In genomic region chr17:44977065-44977464, GRCh38 we compare ENCODE assay signal across 26 cellular contexts. TPM values are rescaled to one million over a fixed set of nuclear protein-coding genes. Genes with fewer than 3 reads are reported as not detected.
DNase-seq lines count a peak whose midpoint lies in the region; ATAC-seq and TF ChIP-seq lines count a peak whose summit lies in the region.
"Had no signal": no experiment of that assay in that cellular context is flagged by ENCODE, and none has a peak within 500 bp of the region (broad histone marks: within the 10 kb centered on the region; RNA-seq: fewer than 3 reads in every experiment).

No MANE protein-coding gene starts in this region.

- H3K27me3 ChIP-seq in SK-N-SH (ENCODE audit: insufficient read depth) (no peaks in the 10 kb centered on the region), rectal smooth muscle tissue (ENCODE audit: control insufficient read depth, insufficient read depth, low read length) (peaks cover 5% of the 10 kb centered on the region), tibial nerve (peaks cover 0 to 29% of the 10 kb centered on the region in 2 donors)
- H3K27me3 ChIP-seq: BE2C, breast epithelium, SJSA1 had no signal

- no peak overlapping the region for H2AFZ ChIP-seq in SK-N-SH (ENCODE audit: low read depth)

- CTCF ChIA-PET in SK-N-SH (lab: Yijun Ruan, JAX) = interaction anchor here (0.9 to 3.3 kb wide), 7 partner anchors 8 to 199 kb away, joined by 3 to 20 read pairs (median 4); partner anchors contain the start of genes C1QL1 and PLCD3

- peaks cover 0 to 3% (median 0%) of the 10 kb centered on the region in 5 experiments for H3K9me3 Mint-ChIP-seq in brain
- H3K9me3 Mint-ChIP-seq: natural killer cell; stimulated activated naive CD8-positive, alpha-beta T cell treated with anti-CD3 and anti-CD28 coated beads, Interleukin-15, Interleukin-2, amounts not matched to agents 100 ng/mL and 50 ng/mL, for 24 hours; type B pancreatic cell had no signal

- H3K36me3 ChIP-seq in SK-N-SH (replicated peaks in 1 of 2; ENCODE audit: control insufficient read depth in 1 of 2, insufficient read depth in 2 of 2, low read length in 1 of 2) (no peaks in the 10 kb centered on the region), rectal smooth muscle tissue (ENCODE audit: control insufficient read depth, insufficient read depth, low read length) (no peaks in the 10 kb centered on the region), tibial nerve (no peaks in the 10 kb centered on the region)
- H3K36me3 ChIP-seq: BE2C, breast epithelium, SJSA1 had no signal

- H3K27ac Mint-ChIP-seq in brain = peak overlapping the region in 3 of 5 experiments; percentile 54 to 92 (median 62)
- H3K27ac Mint-ChIP-seq: natural killer cell; stimulated activated naive CD8-positive, alpha-beta T cell treated with anti-CD3 and anti-CD28 coated beads, Interleukin-15, Interleukin-2, amounts not matched to agents 100 ng/mL and 50 ng/mL, for 24 hours; T-helper 17 cell; type B pancreatic cell had no signal

- H3K27me3 Mint-ChIP-seq in brain = peaks cover 31% of the 10 kb centered on the region

- no peak for ATAC-seq in SK-N-SH treated with all-trans-retinoic acid at 6 μM for 48 hours
- no peak for ATAC-seq in left colon
- ATAC-seq: natural killer cell, T-helper 17 cell had no signal

- no peak overlapping the region for H3K4me3 ChIP-seq in SK-N-SH (ENCODE audit: low read depth in 2 of 2, low read length in 1 of 2)
- no peak overlapping the region for H3K4me3 ChIP-seq in Jurkat, Clone E6-1 (ENCODE audit: low read length)
- no peak overlapping the region for H3K4me3 ChIP-seq in rectal smooth muscle tissue (ENCODE audit: low read length)
- no peak overlapping the region for H3K4me3 ChIP-seq in tibial nerve
- H3K4me3 ChIP-seq: breast epithelium, SJSA1 had no signal

- no peaks in the 10 kb centered on the region for H4K20me1 ChIP-seq in SK-N-SH (ENCODE audit: insufficient read depth)

- H3K4me1 ChIP-seq in SK-N-SH (ENCODE audit: control insufficient read depth in 1 of 2, insufficient read depth in 2 of 2, low read depth in 1 of 2, low read length in 1 of 2) = peaks cover 0 to 18% of the 10 kb centered on the region in 2 experiments; a peak in 1 of 4 replicates
- peaks cover 45% of the 10 kb centered on the region for H3K4me1 ChIP-seq in rectal smooth muscle tissue (ENCODE audit: control insufficient read depth, insufficient read depth, low read length)
- H3K4me1 ChIP-seq in tibial nerve = no peaks in the 10 kb centered on the region
- H3K4me1 ChIP-seq: breast epithelium had no signal

- peaks cover 6% of the 10 kb centered on the region for H3F3A ChIP-seq in SK-N-SH (replicated peaks; ENCODE audit: insufficient read depth)

- H3K9me3 ChIP-seq in SK-N-SH (no peaks in the 10 kb centered on the region), tibial nerve (no peaks in the 10 kb centered on the region)
- H3K9me3 ChIP-seq: BE2C, breast epithelium, SJSA1 had no signal

- no peaks in the 10 kb centered on the region for H3K9me2 ChIP-seq in SK-N-SH

- H3K27ac ChIP-seq in SK-N-SH (ENCODE audit: low read depth in 2 of 2, low read length in 1 of 2) = no peak overlapping the region
- peak overlapping the region; percentile 77 for H3K27ac ChIP-seq in rectal smooth muscle tissue (ENCODE audit: low read depth, low read length)
- no peak overlapping the region for H3K27ac ChIP-seq in tibial nerve
- H3K27ac ChIP-seq: breast epithelium, SJSA1 had no signal

- no peak overlapping the region for H3K9ac ChIP-seq in SK-N-SH
- no peak overlapping the region for H3K9ac ChIP-seq in rectal smooth muscle tissue (ENCODE audit: low read length)

- H3K4me2 ChIP-seq in SK-N-SH = no peak overlapping the region

- H3K4me3 Mint-ChIP-seq in brain = peak overlapping the region in 1 of 5 experiments; percentile 9
- H3K4me3 Mint-ChIP-seq: natural killer cell; stimulated activated naive CD8-positive, alpha-beta T cell treated with anti-CD3 and anti-CD28 coated beads, Interleukin-15, Interleukin-2, amounts not matched to agents 100 ng/mL and 50 ng/mL, for 24 hours; T-helper 17 cell; type B pancreatic cell had no signal

- POLR2A ChIA-PET in SK-N-SH (lab: Yijun Ruan, JAX) = no interaction called here

- no peak for TF ChIP-seq RAD21 in SK-N-SH (IDR thresholded peaks at IDR 0.05; ENCODE audit: low read length)

- TF ChIP-seq EP300 in SK-N-SH (IDR thresholded peaks at IDR 0.05; ENCODE audit: borderline replicate concordance in 1 of 2, low read depth in 1 of 2, low read length in 1 of 2) (no peak), tibial nerve (IDR thresholded peaks at IDR 0.05) (no peak)

- no peaks in the 10 kb centered on the region for H3K79me2 ChIP-seq in SK-N-SH (ENCODE audit: insufficient read depth)

- intact Hi-C loops in left colon (cut with DNase I, micrococcal nuclease) = no loop called here

- TF ChIP-seq POLR2A in tibial nerve (IDR thresholded peaks at IDR 0.05) = no peak

- 71% methylated on average over 2 of the region's 3 CpGs for WGBS in SK-N-SH (ENCODE audit: low lambda C conversion rate)
- WGBS in tibial nerve, 2 donors = 65 to 77% methylated on average over 3 of the region's 3 CpGs

- peaks cover 65% of the 10 kb centered on the region for H3K4me1 Mint-ChIP-seq in brain
- H3K4me1 Mint-ChIP-seq: T-helper 17 cell had no signal

- no peaks in the 10 kb centered on the region for H3K36me3 Mint-ChIP-seq in brain
- H3K36me3 Mint-ChIP-seq: natural killer cell, type B pancreatic cell had no signal

- DNase-seq in SK-N-SH (no peak), NCI-H748 treated with DMSO at 0.1 percent for 48 hours (lab: John Stamatoyannopoulos, UW) (no peak), left colon (no peak), tibial nerve (ENCODE audit: low spot score in 2 of 2) (no peak)
- peak; percentile 36 for DNase-seq in Jurkat, Clone E6-1 (ENCODE audit: low read depth, low spot score)
- DNase-seq: activated CD4-positive, alpha-beta T cell treated with anti-CD3 and anti-CD28 coated beads for 48 hours; activated CD8-positive, alpha-beta memory T cell treated with anti-CD3 and anti-CD28 coated beads, Interleukin-2, amount 50 U/mL, for 4 hours; BE2C; COR-L47; dermis blood vessel endothelial cell; EL; HCEC 1CT; kidney; natural killer cell; NCI-H510A treated with DMSO at 0.1 percent for 48 hours; small intestine; stimulated activated CD4-positive, alpha-beta T cell treated with anti-CD3 and anti-CD28 coated beads, Interleukin-2, amount 100 ng/mL, for 48 hours; T-helper 17 cell had no signal

- TF ChIP-seq CTCF in SK-N-SH (IDR thresholded peaks at IDR 0.05) = no peak
- no peak for TF ChIP-seq CTCF in brain (conservative IDR thresholded peaks at IDR 0.05)
- TF ChIP-seq CTCF in tibial nerve (IDR thresholded peaks at IDR 0.05) = no peak

TF ChIP-seq in SK-N-SH, 30 proteins besides CTCF, POLR2A, EP300 and RAD21:
- TF ChIP-seq FOXJ3 (CRISPR knock-in tag; IDR thresholded peaks at IDR 0.05) = no peak
- TF ChIP-seq TAF1 (IDR thresholded peaks at IDR 0.05; ENCODE audit: borderline replicate concordance, low read depth, low read length) = no peak
- TF ChIP-seq GATA2 (CRISPR knock-in tag; IDR thresholded peaks at IDR 0.05) = no peak
- TF ChIP-seq RCOR1 (IDR thresholded peaks at IDR 0.05; ENCODE audit: low read length) = no peak
- TF ChIP-seq ZBTB33 (IDR thresholded peaks at IDR 0.05; ENCODE audit: borderline replicate concordance, low read depth) = no peak
- no peak for TF ChIP-seq SMC3 (IDR thresholded peaks at IDR 0.05; ENCODE audit: low read depth, low read length)
- TF ChIP-seq ELF1 (IDR thresholded peaks at IDR 0.05) = no peak
- no peak for TF ChIP-seq MEF2A (IDR thresholded peaks at IDR 0.05; ENCODE audit: borderline replicate concordance, low read depth)
- TF ChIP-seq MAX (IDR thresholded peaks at IDR 0.05; ENCODE audit: low read depth) = no peak
- no peak for TF ChIP-seq MXI1 (IDR thresholded peaks at IDR 0.05; ENCODE audit: low read depth, low read length)

RNA-seq across cellular contexts. Expression of gene C1QL1, which starts 9.0 kb away (rescaled TPM):
- 5.4 and 11.9 TPM in 2 replicates for polyA plus RNA-seq in SK-N-SH (2012; rRNA removed)
- 4.7 and 10.1 TPM in 2 replicates for polyA plus RNA-seq in SK-N-SH (2012; cell fraction: cytosol; rRNA removed)
- 3.3 and 3.6 TPM in 2 replicates for polyA plus RNA-seq in SK-N-SH (2012; cell fraction: nucleus; rRNA removed)
- 11.5 TPM for polyA plus RNA-seq in Jurkat, Clone E6-1 (2012; ENCODE audit: insufficient read depth, insufficient read length)
- 47.6 TPM for polyA plus RNA-seq in brain (ENCODE audit: insufficient read depth, low read depth, low replicate concordance)
- total RNA-seq in left colon = 1 to 10 TPM in 1 of 2 donors, under 1 TPM in 1; 0.58 to 3.1 TPM
- 10 to 100 TPM in 3 of 4 donors, 1 to 10 TPM in 1; 9.8 to 25.5 (median 21.2) TPM for total RNA-seq in tibial nerve
- total RNA-seq: dermis blood vessel endothelial cell, mesenteric fat pad, natural killer cell, T-helper 17 cell had no signal

RNA-seq across cellular contexts. Expression of gene KIF18B, which starts 29.5 kb away (rescaled TPM):
- 12.6 and 14.7 TPM in 2 replicates for polyA plus RNA-seq in SK-N-SH (2012; rRNA removed)
- 4.0 and 7.1 TPM in 2 replicates for polyA plus RNA-seq in SK-N-SH (2012; cell fraction: cytosol; rRNA removed)
- 40.0 and 52.6 TPM in 2 replicates for polyA plus RNA-seq in SK-N-SH (2012; cell fraction: nucleus; rRNA removed)
- polyA plus RNA-seq in Jurkat, Clone E6-1 (2012; ENCODE audit: insufficient read depth, insufficient read length) = 41.5 TPM
- polyA plus RNA-seq in brain (ENCODE audit: insufficient read depth, low read depth, low replicate concordance) = 10.9 TPM
- total RNA-seq in left colon = 1 to 10 TPM; 3.0 to 8.8 TPM
- total RNA-seq in tibial nerve = under 1 TPM in 2 of 4 donors, not detected in 2; 0.30 to 0.66 TPM
- total RNA-seq: mesenteric fat pad had no signal
